ENCODE assay signal across 8 cellular contexts in the genomic region with DNA sequence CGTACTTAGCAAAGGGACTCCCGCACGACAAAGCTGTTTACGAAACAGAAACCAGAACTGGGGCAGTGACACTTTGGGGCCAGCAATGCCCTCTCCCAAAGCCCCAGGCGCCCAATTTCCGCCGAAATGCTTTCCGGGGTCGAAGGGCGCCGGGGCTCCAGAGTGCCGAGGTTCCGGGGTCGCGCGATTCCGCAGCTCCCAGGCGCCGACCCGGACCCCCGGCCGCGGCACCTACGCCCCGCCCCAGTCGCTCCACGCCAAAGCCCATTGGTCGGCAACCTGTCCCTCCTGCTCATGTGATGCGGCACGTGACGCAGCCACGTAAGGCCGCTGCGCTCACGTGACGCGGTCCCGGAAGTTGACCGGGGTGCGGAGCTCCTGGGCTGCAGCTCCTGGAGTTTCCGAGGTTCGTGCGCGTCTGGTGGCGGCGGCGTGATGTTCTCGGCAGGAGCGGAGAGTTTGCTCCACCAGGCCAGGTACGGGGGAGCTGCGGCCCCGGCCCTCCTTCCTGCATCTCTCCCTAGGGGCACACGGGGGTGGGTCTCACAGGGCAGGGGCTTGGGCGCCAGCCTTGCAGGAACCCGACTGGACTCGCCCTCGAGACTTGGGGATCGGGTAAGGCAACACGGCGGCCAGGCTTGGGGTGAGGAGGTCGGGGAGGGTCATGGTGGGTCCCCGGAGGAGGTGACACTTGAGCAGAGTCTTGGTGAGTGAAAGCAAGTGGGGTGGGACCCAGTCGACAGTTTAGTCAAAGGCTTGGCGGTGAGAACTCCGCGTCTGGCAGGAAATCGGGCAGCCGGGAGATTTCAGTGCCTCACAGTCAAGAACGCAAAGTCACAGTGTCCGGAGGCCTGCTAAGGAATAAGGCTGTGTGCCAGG. TPM values are rescaled to one million over a fixed set of nuclear protein-coding genes. Genes with fewer than 3 reads are reported as not detected.
DNase-seq lines count a peak whose midpoint lies in the region; ATAC-seq and TF ChIP-seq lines count a peak whose summit lies in the region.

TSS of gene AP5Z1 (plus strand) at position 343 of the 879 bp plus-strand sequence. CDS start at position 436, 93 bp downstream.

- WGBS in spleen, 5 donors = 0 to 1% (median 0%) methylated on average over 45 to 70 of the region's 70 CpGs

- no peak for TF ChIP-seq CTCF in AG10803 (conservative IDR thresholded peaks at IDR 0.05; ENCODE audit: low read length)
- peak in 3 of 11 experiments; percentile 25 to 37 (median 31) for TF ChIP-seq CTCF in spleen (IDR thresholded peaks at IDR 0.05 in 8 of 11, conservative IDR thresholded peaks at IDR 0.05 in 3 of 11)

- TF ChIP-seq POLR2A in spleen (IDR thresholded peaks at IDR 0.05) = peak; percentile 80 to 88 (median 82)

- peaks cover 0 to 44% (median 7%) of the 10 kb centered on the region in 6 donors for H3K36me3 ChIP-seq in spleen

- intact Hi-C loops in spleen (cut with DNase I; ENCODE audit: low total_unique reads) = no loop called here

- peak; percentile 93 for ATAC-seq in GM19025 (IDR thresholded peaks at IDR 0.05; ENCODE audit: low read depth, unreplicated experiment)
- ATAC-seq in HG03280 (IDR thresholded peaks at IDR 0.05; ENCODE audit: unreplicated experiment) = peak; percentile 96

- DNase-seq in AG10803 (ENCODE audit: low read depth) (peak; percentile 96), NCI-H446 (lab: John Stamatoyannopoulos, UW) (peak; percentile 83 to 97), inferior parietal cortex (ENCODE audit: extremely low spot score) (peak; percentile 96), spleen (peak; percentile 99)
- DNase-seq in activated CD4-positive, CD25-positive, alpha-beta regulatory T cell treated with anti-CD3 and anti-CD28 coated beads, Interleukin-2, amount 50 U/mL, for 16 hours (ENCODE audit: low read depth, low spot score) = peak; percentile 87
- peak; percentile 93 for DNase-seq in central memory CD4-positive, alpha-beta T cell

- peak within 1 kb of the TSS; percentile 93 to 98 (median 98) for H3K27ac ChIP-seq in spleen

- H3K27me3 ChIP-seq in spleen (replicated peaks in 1 of 7) = no peaks in the 10 kb centered on the region

- no peaks in the 10 kb centered on the region for H3K9me3 ChIP-seq in spleen

- H3K4me1 ChIP-seq in spleen = peaks cover 20 to 60% (median 42%) of the 10 kb centered on the region in 6 donors

- H3K4me3 ChIP-seq in AG10803 (ENCODE audit: low read length) = peak within 1 kb of the TSS; percentile 98
- peak within 1 kb of the TSS; percentile 83 to 97 (median 91) for H3K4me3 ChIP-seq in spleen

RNA-seq across cellular contexts. Expression of gene AP5Z1, which starts in this region (rescaled TPM):
- 10 to 100 TPM; 39.3 to 72.7 (median 62.8) TPM for total RNA-seq in spleen
- polyA plus RNA-seq in spleen = 100 to 1,000 TPM in 2 of 3 donors, 10 to 100 TPM in 1; 62.9 to 156 (median 139) TPM

Comparison
In these comparisons a context has a peak if more than half of its experiments do, and no peak if none do; other contexts are left out.
1. Peak in every context shown above with its lines: DNase-seq, ATAC-seq, H3K4me3 ChIP-seq and H3K27ac ChIP-seq.